In the genomic region with DNA sequence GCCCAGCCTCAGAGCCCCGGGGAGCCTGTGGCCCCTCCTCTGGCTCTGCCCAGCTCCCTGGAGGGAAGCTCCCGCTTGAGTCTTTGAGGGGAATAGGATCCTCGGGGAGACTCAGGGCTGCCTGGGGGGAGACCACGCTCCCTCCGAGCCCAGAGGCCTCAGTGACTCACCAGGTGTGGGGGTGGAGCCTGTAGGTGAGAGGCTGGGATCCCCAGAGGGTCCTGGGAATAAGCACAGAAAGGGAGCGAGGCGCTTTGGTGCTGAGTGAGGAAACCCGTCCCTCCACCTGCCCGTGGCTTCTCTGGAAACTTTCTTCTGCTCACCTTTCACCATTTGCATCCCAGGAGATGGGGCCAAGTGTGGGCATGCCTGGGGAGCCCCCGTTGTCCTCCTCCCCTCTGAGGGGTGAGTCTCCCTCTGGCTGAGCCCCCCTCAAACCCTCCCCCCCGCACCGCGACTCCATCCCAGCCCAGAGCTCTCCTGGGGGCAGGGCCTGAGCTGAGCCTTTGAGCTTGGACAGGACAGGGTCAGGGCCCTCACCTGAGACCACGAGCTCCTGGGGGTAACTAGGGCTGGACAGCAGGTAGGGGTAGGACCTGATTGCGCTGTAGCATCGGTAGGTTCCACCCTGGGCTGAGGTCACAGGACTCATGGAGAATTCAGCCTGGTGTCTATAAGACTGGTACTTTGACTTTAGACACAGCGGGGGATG, we compare ENCODE assay signal across 25 cellular contexts. TPM values are rescaled to one million over a fixed set of nuclear protein-coding genes. Genes with fewer than 3 reads are reported as not detected.
DNase-seq lines count a peak whose midpoint lies in the region; ATAC-seq and TF ChIP-seq lines count a peak whose summit lies in the region.
"Had no signal": no experiment of that assay in that cellular context is flagged by ENCODE, and none has a peak within 500 bp of the region (broad histone marks: within the 10 kb centered on the region; RNA-seq: fewer than 3 reads in every experiment).

No MANE protein-coding gene starts in this region.

- H3K36me3 Mint-ChIP-seq in endodermal cell (ENCODE audit: low read depth) = no peaks in the 10 kb centered on the region
- H3K36me3 Mint-ChIP-seq: activated naive CD8-positive, alpha-beta T cell treated with anti-CD3 and anti-CD28 coated beads for 36 hours; immature natural killer cell; memory B cell had no signal

- TF ChIP-seq EP300 in sigmoid colon (IDR thresholded peaks at IDR 0.05) = no peak

- in situ Hi-C loops in GM23248 (cut with MboI) = no loop called here

- no peak overlapping the region for H2AFZ ChIP-seq in GM23248

- H3K27me3 ChIP-seq in endodermal cell (ENCODE audit: control insufficient read depth, insufficient read depth, low read length, poor library complexity, severe bottlenecking) (no peaks in the 10 kb centered on the region), sigmoid colon (peaks cover 8 to 48% (median 16%) of the 10 kb centered on the region in 3 donors), GM23248 (replicated peaks; ENCODE audit: insufficient read depth) (peaks cover 42% of the 10 kb centered on the region)
- H3K27me3 ChIP-seq: uterus had no signal

- no peaks in the 10 kb centered on the region for H3K4me1 Mint-ChIP-seq in endodermal cell
- H3K4me1 Mint-ChIP-seq: activated naive CD8-positive, alpha-beta T cell treated with anti-CD3 and anti-CD28 coated beads for 36 hours; immature natural killer cell; memory B cell had no signal

- H3K4me3 ChIP-seq in endodermal cell (ENCODE audit: low read length) (no peak overlapping the region), sigmoid colon (no peak overlapping the region), GM23248 (no peak overlapping the region)
- H3K4me3 ChIP-seq: esophagus squamous epithelium, thoracic aorta, uterus had no signal

- WGBS in endodermal cell (ENCODE audit: insufficient coverage in 1 of 2, insufficient read length in 1 of 2), 2 experiments = 87 to 91% methylated on average over 4 to 17 of the region's 17 CpGs
- WGBS in sigmoid colon, 2 donors = 44 to 65% methylated on average over 17 of the region's 17 CpGs
- 15 to 20% methylated on average over 17 of the region's 17 CpGs for WGBS in GM23248 (ENCODE audit: low coverage in 1 of 2, low lambda C conversion rate in 2 of 2, missing lambda C conversion rate in 2 of 2), 2 experiments

- no peak for TF ChIP-seq POLR2A in sigmoid colon (IDR thresholded peaks at IDR 0.05)

- H3K9me3 ChIP-seq in endodermal cell (ENCODE audit: control insufficient read depth, low read length) = no peaks in the 10 kb centered on the region
- no peaks in the 10 kb centered on the region for H3K9me3 ChIP-seq in sigmoid colon
- no peaks in the 10 kb centered on the region for H3K9me3 ChIP-seq in GM23248 (ENCODE audit: low read depth)
- H3K9me3 ChIP-seq: esophagus squamous epithelium, thoracic aorta, uterus had no signal

- intact Hi-C loops in sigmoid colon (cut with DNase I) = no loop called here

- no peak for ATAC-seq in GM18873 (IDR thresholded peaks at IDR 0.05; ENCODE audit: low FRiP score, unreplicated experiment)

- no peak overlapping the region for H3K27ac ChIP-seq in endodermal cell (ENCODE audit: low read depth, low read length)
- H3K27ac ChIP-seq in sigmoid colon = no peak overlapping the region
- no peak overlapping the region for H3K27ac ChIP-seq in GM23248
- H3K27ac ChIP-seq: esophagus squamous epithelium, thoracic aorta, uterus had no signal

- no peaks in the 10 kb centered on the region for H3K79me2 ChIP-seq in GM23248 (ENCODE audit: insufficient read depth)

- H3K4me2 ChIP-seq in GM23248 (ENCODE audit: unreplicated experiment) = no peak overlapping the region

- DNase-seq in OCI-M1 (lab: John Stamatoyannopoulos, UW) (peak; percentile 7), endodermal cell (peak; percentile 59), sigmoid colon (peak; percentile 50), GM23248 (no peak)
- DNase-seq: activated CD4-positive, alpha-beta T cell treated with anti-CD3 and anti-CD28 coated beads for 4 hours; activated effector memory CD4-positive, alpha-beta T cell treated with Interleukin-2 at 50 U/mL for 16 hours; activated naive CD8-positive, alpha-beta T cell treated with anti-CD3 and anti-CD28 coated beads for 36 hours; aorta; Calu3; cortex of kidney; esophagus squamous epithelium; HFFc6; immature natural killer cell; NCI-H1417 treated with DMSO at 0.1 percent for 48 hours; NCI-H510A; stimulated activated CD4-positive, alpha-beta T cell treated with anti-CD3 and anti-CD28 coated beads, Interleukin-15, amount 100 ng/mL, for 24 hours; stimulated activated naive CD4-positive, alpha-beta T cell; uterus had no signal

- H3F3A ChIP-seq in GM23248 (ENCODE audit: insufficient read depth) = no peaks in the 10 kb centered on the region

- H3K27ac Mint-ChIP-seq in endodermal cell = no peak overlapping the region
- H3K27ac Mint-ChIP-seq: activated naive CD8-positive, alpha-beta T cell treated with anti-CD3 and anti-CD28 coated beads for 36 hours; CD14-positive monocyte; HFFc6; immature natural killer cell; memory B cell; progenitor cell of endocrine pancreas had no signal

- H3K9ac ChIP-seq in endodermal cell (ENCODE audit: extremely low read depth, low read length, poor library complexity, severe bottlenecking) (no peak overlapping the region), GM23248 (no peak overlapping the region)

- no peak overlapping the region for H3K4me3 Mint-ChIP-seq in endodermal cell
- H3K4me3 Mint-ChIP-seq: activated naive CD8-positive, alpha-beta T cell treated with anti-CD3 and anti-CD28 coated beads for 36 hours; CD14-positive monocyte; HFFc6; immature natural killer cell; memory B cell had no signal

- no peaks in the 10 kb centered on the region for H3K9me3 Mint-ChIP-seq in endodermal cell
- H3K9me3 Mint-ChIP-seq: activated naive CD8-positive, alpha-beta T cell treated with anti-CD3 and anti-CD28 coated beads for 36 hours; HFFc6; immature natural killer cell; memory B cell had no signal

- H3K36me3 ChIP-seq in endodermal cell (ENCODE audit: control insufficient read depth, insufficient read depth, low read length) = no peaks in the 10 kb centered on the region
- no peaks in the 10 kb centered on the region for H3K36me3 ChIP-seq in sigmoid colon
- H3K36me3 ChIP-seq in GM23248 (ENCODE audit: low read depth) = no peaks in the 10 kb centered on the region
- H3K36me3 ChIP-seq: esophagus squamous epithelium, thoracic aorta, uterus had no signal

- TF ChIP-seq CTCF in endodermal cell (conservative IDR thresholded peaks at IDR 0.05) = no peak
- no peak for TF ChIP-seq CTCF in sigmoid colon (IDR thresholded peaks at IDR 0.05)

- no peaks in the 10 kb centered on the region for H4K20me1 ChIP-seq in GM23248 (ENCODE audit: insufficient read depth)

- H3K9me2 ChIP-seq in GM23248 (ENCODE audit: insufficient read depth) = no peaks in the 10 kb centered on the region

- no peaks in the 10 kb centered on the region for H3K4me1 ChIP-seq in endodermal cell (ENCODE audit: control insufficient read depth, insufficient read depth, low read length)
- no peaks in the 10 kb centered on the region for H3K4me1 ChIP-seq in sigmoid colon
- no peaks in the 10 kb centered on the region for H3K4me1 ChIP-seq in GM23248 (ENCODE audit: insufficient read depth)
- H3K4me1 ChIP-seq: esophagus squamous epithelium, uterus had no signal

- H3K27me3 Mint-ChIP-seq in endodermal cell (ENCODE audit: insufficient read depth) = peaks cover 9% of the 10 kb centered on the region

RNA-seq across cellular contexts. Expression of a gene that starts 2.7 kb away (rescaled TPM):
- total RNA-seq in endodermal cell (not detected), sigmoid colon (10 to 100 TPM in 3 of 4 donors, 1 to 10 TPM in 1; 8.4 to 23.5 (median 11.7) TPM)
- polyA plus RNA-seq in endodermal cell (2013, experiment 1 of 2) = not detected
- not detected for polyA plus RNA-seq in endodermal cell (2013, experiment 2 of 2)
- polyA plus RNA-seq in sigmoid colon (10 to 100 TPM in 1 of 3 donors, 1 to 10 TPM in 2; 2.2 to 27.0 (median 4.2) TPM), GM23248 (2016; fragmentation: Nextera tagmentation; extraction: Ambion mirVana) (not detected in 2 replicates)
- not detected in 2 replicates for total RNA-seq in GM23248 (2014; rRNA removed; shearing (Covaris generic))
- total RNA-seq: activated naive CD8-positive, alpha-beta T cell treated with anti-CD3 and anti-CD28 coated beads for 36 hours; Calu3; HFFc6; progenitor cell of endocrine pancreas; T-helper 2 cell treated with Interferon-gamma antibody and Interleukin-4, amounts not matched to agents 100 ng/mL and 5 ng/mL, for 36 hours had no signal
- polyA plus RNA-seq: immature natural killer cell had no signal

RNA-seq across cellular contexts. Expression of a gene that starts 11.8 kb away (rescaled TPM):
- not detected for total RNA-seq in endodermal cell
- not detected for polyA plus RNA-seq in endodermal cell (2013, experiment 1 of 2)
- not detected for polyA plus RNA-seq in endodermal cell (2013, experiment 2 of 2)
- 1 to 10 TPM; 1.8 to 3.2 (median 2.3) TPM for total RNA-seq in sigmoid colon
- polyA plus RNA-seq in sigmoid colon = 1 to 10 TPM; 1.2 to 2.3 (median 1.5) TPM
- total RNA-seq in GM23248 (2014; rRNA removed; shearing (Covaris generic)) = not detected in 2 replicates
- not detected in 2 replicates for polyA plus RNA-seq in GM23248 (2016; fragmentation: Nextera tagmentation; extraction: Ambion mirVana)
- total RNA-seq: activated naive CD8-positive, alpha-beta T cell treated with anti-CD3 and anti-CD28 coated beads for 36 hours; Calu3; HFFc6; progenitor cell of endocrine pancreas had no signal

RNA-seq across cellular contexts. Expression of a gene that starts 26.6 kb away (rescaled TPM):
- not detected for total RNA-seq in endodermal cell
- polyA plus RNA-seq in endodermal cell (2013, experiment 1 of 2) = not detected
- polyA plus RNA-seq in endodermal cell (2013, experiment 2 of 2) = not detected
- 1 to 10 TPM; 2.5 to 5.0 (median 3.5) TPM for total RNA-seq in sigmoid colon
- polyA plus RNA-seq in sigmoid colon = 1 to 10 TPM; 2.4 to 5.9 (median 5.5) TPM
- not detected in 2 replicates for total RNA-seq in GM23248 (2014; rRNA removed; shearing (Covaris generic))
- polyA plus RNA-seq in GM23248 (2016; fragmentation: Nextera tagmentation; extraction: Ambion mirVana) = not detected in 2 replicates
- total RNA-seq: activated naive CD8-positive, alpha-beta T cell treated with anti-CD3 and anti-CD28 coated beads for 36 hours; Calu3; frontal cortex; HFFc6; progenitor cell of endocrine pancreas; T-helper 2 cell treated with Interferon-gamma antibody and Interleukin-4, amounts not matched to agents 100 ng/mL and 5 ng/mL, for 36 hours had no signal

RNA-seq across cellular contexts. Expression of a gene that starts 31.5 kb away (rescaled TPM):
- not detected for total RNA-seq in endodermal cell
- polyA plus RNA-seq in endodermal cell (2013, experiment 1 of 2) = not detected
- polyA plus RNA-seq in endodermal cell (2013, experiment 2 of 2) = not detected
- 10 to 100 TPM; 12.5 to 19.3 (median 16.8) TPM for total RNA-seq in sigmoid colon
- polyA plus RNA-seq in sigmoid colon = 1 to 10 TPM; 4.2 to 7.2 (median 4.9) TPM
- total RNA-seq in GM23248 (2014; rRNA removed; shearing (Covaris generic)) = not detected in 2 replicates
- polyA plus RNA-seq in GM23248 (2016; fragmentation: Nextera tagmentation; extraction: Ambion mirVana) = 0.13 and 0.53 TPM in 2 replicates
- total RNA-seq: activated naive CD8-positive, alpha-beta T cell treated with anti-CD3 and anti-CD28 coated beads for 36 hours; Calu3; frontal cortex; HFFc6 had no signal

RNA-seq across cellular contexts. Expression of a gene that starts 53.7 kb away (rescaled TPM):
- total RNA-seq in endodermal cell (1,000 to 10,000 TPM; 1,302 to 1,460 TPM), sigmoid colon (1,000 to 10,000 TPM; 2,139 to 2,970 (median 2,693) TPM)
- 1,601 TPM for polyA plus RNA-seq in endodermal cell (2013, experiment 1 of 2)
- polyA plus RNA-seq in endodermal cell (2013, experiment 2 of 2) = 1,537 TPM
- polyA plus RNA-seq in sigmoid colon (1,000 to 10,000 TPM; 3,254 to 5,599 (median 3,699) TPM), GM23248 (2016; fragmentation: Nextera tagmentation; extraction: Ambion mirVana) (395 and 404 TPM in 2 replicates)
- total RNA-seq in GM23248 (2014; rRNA removed; shearing (Covaris generic)) = 1,319 and 1,498 TPM in 2 replicates
